In the genomic region with DNA sequence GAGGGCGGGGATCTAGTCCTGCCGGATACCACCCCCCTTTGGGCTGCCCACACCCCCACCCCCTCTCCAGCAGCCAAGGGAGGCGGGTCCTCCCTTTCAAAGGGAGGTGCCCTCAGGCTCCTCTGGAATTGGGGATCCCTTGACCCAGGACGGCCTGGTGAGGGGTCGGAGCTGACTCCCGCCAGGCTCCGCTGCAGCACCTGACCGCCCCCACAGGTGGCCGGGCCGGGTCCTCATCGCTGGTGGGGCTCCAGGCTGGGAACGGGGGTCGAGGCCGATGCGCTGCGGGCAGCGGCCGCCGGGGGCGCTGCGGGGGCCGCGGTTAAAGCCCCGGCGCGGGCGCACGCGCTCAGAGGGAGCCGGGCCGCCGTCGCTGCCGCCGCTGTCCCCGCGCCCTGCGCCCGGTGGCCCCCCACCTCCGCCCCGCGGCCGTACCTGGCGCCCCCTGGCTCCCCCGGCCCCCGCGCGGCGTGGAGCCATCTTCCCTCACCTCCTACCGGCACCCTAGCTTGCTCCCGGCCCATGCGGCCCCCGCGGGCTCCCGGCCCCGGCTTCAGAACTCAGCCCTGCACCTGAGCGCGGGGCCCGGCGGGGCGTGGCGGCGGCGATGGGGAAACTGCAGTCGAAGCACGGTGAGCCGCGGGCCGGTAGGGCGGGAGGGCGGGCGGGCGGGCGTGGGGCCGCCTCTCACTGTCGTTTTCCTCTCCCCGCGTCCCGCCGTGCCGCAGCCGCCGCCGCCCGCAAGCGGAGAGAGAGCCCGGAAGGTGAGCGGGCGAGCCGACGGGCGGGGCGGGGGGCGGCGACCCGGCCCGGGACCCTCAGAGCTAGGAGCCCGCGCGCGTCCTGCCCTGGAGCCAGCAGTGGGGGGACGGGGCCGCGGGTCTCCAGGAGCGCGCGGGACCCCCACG, we compare ENCODE assay signal across 8 cellular contexts. TPM values are rescaled to one million over a fixed set of nuclear protein-coding genes. Genes with fewer than 3 reads are reported as not detected.
A peak's percentile ranks its signal among the peaks of the same experiment; 100 is the strongest.
DNase-seq lines count a peak whose midpoint lies in the region; TF ChIP-seq lines count a peak whose summit lies in the region.

A gene with protein sequence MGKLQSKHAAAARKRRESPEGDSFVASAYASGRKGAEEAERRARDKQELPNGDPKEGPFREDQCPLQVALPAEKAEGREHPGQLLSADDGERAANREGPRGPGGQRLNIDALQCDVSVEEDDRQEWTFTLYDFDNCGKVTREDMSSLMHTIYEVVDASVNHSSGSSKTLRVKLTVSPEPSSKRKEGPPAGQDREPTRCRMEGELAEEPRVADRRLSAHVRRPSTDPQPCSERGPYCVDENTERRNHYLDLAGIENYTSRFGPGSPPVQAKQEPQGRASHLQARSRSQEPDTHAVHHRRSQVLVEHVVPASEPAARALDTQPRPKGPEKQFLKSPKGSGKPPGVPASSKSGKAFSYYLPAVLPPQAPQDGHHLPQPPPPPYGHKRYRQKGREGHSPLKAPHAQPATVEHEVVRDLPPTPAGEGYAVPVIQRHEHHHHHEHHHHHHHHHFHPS (plus strand): TSS at position 352 of the 908 bp plus-strand sequence. CDS start 256 bp downstream, at position 608.

- H3K27me3 ChIP-seq in BLaER1 (peaks cover 68% of the 10 kb centered on the region), NT2/D1 (ENCODE audit: insufficient read depth, insufficient read length) (peaks cover 40% of the 10 kb centered on the region), adrenal gland (peaks cover 37% of the 10 kb centered on the region), SJCRH30 (no peaks in the 10 kb centered on the region)

- H4K20me1 ChIP-seq in BLaER1, result peaks cover 47% of the 10 kb centered on the region

- intact Hi-C loops in adrenal gland (cut with DNase I), result loop anchor here (10.0 kb wide), 1 partner anchor 136 kb away; no protein-coding TSS in a partner anchor

- H3K4me3 ChIP-seq in BLaER1 (peak within 1 kb of the TSS; percentile 83), NT2/D1 (ENCODE audit: insufficient read length, low read depth) (peak within 1 kb of the TSS; percentile 41), adrenal gland (peak within 1 kb of the TSS in 1 of 4 donors; percentile 71), iPS-18c (ENCODE audit: insufficient read depth, low read depth, low read length) (peak within 1 kb of the TSS; percentile 58), SJCRH30 (no peak within 1 kb of the TSS)

- H3K4me2 ChIP-seq in BLaER1, result peak within 1 kb of the TSS; percentile 100

- peak in 1 of 2 donors; percentile 11 for TF ChIP-seq POLR2A in adrenal gland (IDR thresholded peaks at IDR 0.05)

- TF ChIP-seq CTCF in GM20000 (IDR thresholded peaks at IDR 0.05; ENCODE audit: extremely low read depth, missing control alignments) (peak; percentile 48), adrenal gland (IDR thresholded peaks at IDR 0.05) (peak in 4 of 6 experiments; percentile 31 to 74 (median 50))

- H3K9me3 ChIP-seq in BLaER1 (no peaks in the 10 kb centered on the region), NT2/D1 (ENCODE audit: insufficient read depth, low read length) (no peaks in the 10 kb centered on the region), adrenal gland (replicated peaks in 1 of 3) (no peaks in the 10 kb centered on the region), iPS-18c (ENCODE audit: control insufficient read depth, insufficient read depth, low read length) (peaks cover 2% of the 10 kb centered on the region), SJCRH30 (replicated peaks) (no peaks in the 10 kb centered on the region)

- peaks cover 27% of the 10 kb centered on the region for H3K36me3 ChIP-seq in BLaER1
- no peaks in the 10 kb centered on the region for H3K36me3 ChIP-seq in NT2/D1 (ENCODE audit: insufficient read depth, insufficient read length, low read length)
- H3K36me3 ChIP-seq in adrenal gland (replicated peaks in 1 of 2), result no peaks in the 10 kb centered on the region
- H3K36me3 ChIP-seq in SJCRH30, result no peaks in the 10 kb centered on the region

- DNase-seq in GM20000 (ENCODE audit: low spot score), result peak; percentile 90
- DNase-seq in NT2/D1 (ENCODE audit: low read depth, low spot score), result no peak
- peak; percentile 13 to 43 (median 20) for DNase-seq in adrenal gland
- peak; percentile 17 to 57 for DNase-seq in stimulated activated CD4-positive, alpha-beta T cell treated with anti-CD3 and anti-CD28 coated beads, Interleukin-4, amount 100 ng/mL, for 4 hours
- no peak for DNase-seq in GOT3 (lab: John Stamatoyannopoulos, UW)
- DNase-seq in SJCRH30, result no peak

- H3K27ac ChIP-seq in BLaER1 (peak within 1 kb of the TSS; percentile 69), adrenal gland (peak within 1 kb of the TSS in 1 of 5 donors; percentile 61), SJCRH30 (no peak within 1 kb of the TSS)

- H3K9ac ChIP-seq in BLaER1 (peak within 1 kb of the TSS; percentile 80), NT2/D1 (ENCODE audit: insufficient read length, low read depth) (peak within 1 kb of the TSS; percentile 72)

- 1 to 2% (median 2%) methylated on average over 26 to 108 of the region's 108 CpGs; no CpG with 5 or more reads in 1 of the 4 donors for WGBS in adrenal gland, 4 donors

- H3K4me1 ChIP-seq in BLaER1 (peaks cover 95% of the 10 kb centered on the region), NT2/D1 (ENCODE audit: insufficient read depth, insufficient read length) (peaks cover 15% of the 10 kb centered on the region), adrenal gland (replicated peaks in 1 of 2) (peaks cover 4 to 19% of the 10 kb centered on the region in 2 donors), SJCRH30 (no peaks in the 10 kb centered on the region)

RNA-seq across cellular contexts. Expression of the gene that starts here (rescaled TPM):
- total RNA-seq in adrenal gland, result 10 to 100 TPM in 4 of 8 donors, 1 to 10 TPM in 4; 5.9 to 25.5 (median 10.8) TPM
- 10 to 100 TPM in 2 of 3 donors, under 1 TPM in 1; 0.92 to 32.8 (median 18.1) TPM for polyA plus RNA-seq in adrenal gland
- total RNA-seq in SJCRH30 (2014; rRNA removed; shearing (Covaris generic)), result not detected in 2 replicates

Comparison
In these comparisons a context has a peak if more than half of its experiments do, and no peak if none do; other contexts are left out.
1. DNase-seq: peak in GM20000 (single experiment), adrenal gland (7 of 7) and stimulated activated CD4-positive, alpha-beta T cell treated with anti-CD3 and anti-CD28 coated beads, Interleukin-4, amount 100 ng/mL, for 4 hours (2 of 2); none in NT2/D1 (single experiment), GOT3 (single experiment) and SJCRH30 (0 of 2).